1 cellular context compared by ENCODE assay signal in genomic region chr6:116073765-116074450, GRCh38.
TF ChIP-seq lines count a peak whose summit lies in the region.

No MANE protein-coding gene starts in this region.

TF ChIP-seq in HepG2, 621 proteins besides CTCF, POLR2A, EP300 and RAD21:
- TF ChIP-seq MXI1 (IDR thresholded peaks at IDR 0.05; ENCODE audit: borderline replicate concordance, low read depth, low read length) (peak; percentile 35; the same call in 1 of the 3 replicates), ZNF773 (CRISPR knock-in tag; IDR thresholded peaks at IDR 0.05; ENCODE audit: borderline replicate concordance) (no peak), SAP130 (CRISPR knock-in tag; IDR thresholded peaks at IDR 0.05; ENCODE audit: low read depth) (peak; percentile 45), FOXK1 (CRISPR knock-in tag; IDR thresholded peaks at IDR 0.05; ENCODE audit: borderline replicate concordance, low read depth) (peak; percentile 69; the same call in 1 of the 2 replicates), JUND (CRISPR knock-in tag; IDR thresholded peaks at IDR 0.05) (0 out of 2 replicates have a peak, but pooled peaks have one; percentile 46), FOXP4 (CRISPR knock-in tag; IDR thresholded peaks at IDR 0.05) (peak; percentile 24; the same call in 1 of the 2 replicates), AHDC1 (CRISPR knock-in tag; IDR thresholded peaks at IDR 0.05; ENCODE audit: borderline replicate concordance) (peak; percentile 42; the same call in 1 of the 2 replicates), SOX13 (IDR thresholded peaks at IDR 0.05) (no peak), SOX13 (CRISPR knock-in tag; conservative IDR thresholded peaks at IDR 0.05 in 1 of 2, IDR thresholded peaks at IDR 0.05 in 1 of 2) (peak in 1 of 2 experiments; percentile 19; a peak in 1 of 4 replicates), SMARCE1 (IDR thresholded peaks at IDR 0.05; ENCODE audit: borderline replicate concordance) (0 out of 2 replicates have a peak, but pooled peaks have one; percentile 33), FOSL1 (CRISPR knock-in tag; IDR thresholded peaks at IDR 0.05; ENCODE audit: borderline replicate concordance) (peak; percentile 48; the same call in 1 of the 2 replicates), IRF1 (CRISPR knock-in tag; IDR thresholded peaks at IDR 0.05; ENCODE audit: low read depth) (no peak), HOMEZ (CRISPR knock-in tag; IDR thresholded peaks at IDR 0.05; ENCODE audit: low read depth) (peak; percentile 69; the same call in 1 of the 2 replicates), GATAD2A (CRISPR knock-in tag; IDR thresholded peaks at IDR 0.05) (peak; percentile 76), FOXA1 (IDR thresholded peaks at IDR 0.05) (no peak), FOXA1 (CRISPR knock-in tag; IDR thresholded peaks at IDR 0.05) (peak; percentile 62; the same call in 1 of the 2 replicates), CEBPZ (IDR thresholded peaks at IDR 0.05; ENCODE audit: low read length) (no peak), KLF11 (CRISPR knock-in tag; IDR thresholded peaks at IDR 0.05) (no peak), MED1 (CRISPR knock-in tag; IDR thresholded peaks at IDR 0.05) (peak; percentile 15; the same call in 1 of the 2 replicates), SMARCC2 (IDR thresholded peaks at IDR 0.05) (peak; percentile 85; the same call in 1 of the 2 replicates), FOXP1 (IDR thresholded peaks at IDR 0.05) (no peak), FOXP1 (CRISPR knock-in tag; IDR thresholded peaks at IDR 0.05) (0 out of 2 replicates have a peak, but pooled peaks have one; percentile 52), LCORL (IDR thresholded peaks at IDR 0.05) (no peak), LCORL (CRISPR knock-in tag; IDR thresholded peaks at IDR 0.05) (0 out of 2 replicates have a peak, but pooled peaks have one; percentile 27), ELF3 (CRISPR knock-in tag; IDR thresholded peaks at IDR 0.05) (peak; percentile 29; the same call in 1 of the 2 replicates), ATF3 (CRISPR knock-in tag; IDR thresholded peaks at IDR 0.05) (peak; percentile 57; the same call in 1 of the 2 replicates), ARID5B (CRISPR knock-in tag; IDR thresholded peaks at IDR 0.05) (peak; percentile 72), FOXA3 (CRISPR knock-in tag; IDR thresholded peaks at IDR 0.05) (peak; percentile 87), FOSL2 (CRISPR knock-in tag; IDR thresholded peaks at IDR 0.05) (peak; percentile 93), JUN (CRISPR knock-in tag; IDR thresholded peaks at IDR 0.05) (peak; percentile 63; the same call in 1 of the 2 replicates), RARA (CRISPR knock-in tag; IDR thresholded peaks at IDR 0.05) (peak; percentile 53; the same call in 1 of the 2 replicates), ZIK1 (CRISPR knock-in tag; IDR thresholded peaks at IDR 0.05; ENCODE audit: borderline replicate concordance, low read depth) (no peak), ZC3H13 (CRISPR knock-in tag; IDR thresholded peaks at IDR 0.05) (no peak), HMG20A (CRISPR knock-in tag; IDR thresholded peaks at IDR 0.05; ENCODE audit: borderline replicate concordance) (peak; percentile 64; the same call in 1 of the 2 replicates)
